9 cellular contexts compared by ENCODE assay signal in genomic region chr17:69047368-69048263, GRCh38. TPM values are rescaled to one million over a fixed set of nuclear protein-coding genes. Genes with fewer than 3 reads are reported as not detected.
DNase-seq lines count a peak whose midpoint lies in the region; ATAC-seq and TF ChIP-seq lines count a peak whose summit lies in the region.
"Had no signal": no experiment of that assay in that cellular context is flagged by ENCODE, and none has a peak within 500 bp of the region (broad histone marks: within the 10 kb centered on the region; RNA-seq: fewer than 3 reads in every experiment).

No MANE protein-coding gene starts in this region.

- WGBS in endodermal cell (ENCODE audit: insufficient coverage in 1 of 2, insufficient read length in 1 of 2), 2 experiments = 29 to 53% methylated on average over 2 to 3 of the region's 3 CpGs
- 35 to 60% methylated on average over 1 to 2 of the region's 3 CpGs for WGBS in mesodermal cell (ENCODE audit: insufficient coverage in 2 of 2), 2 experiments

- peaks cover 8% of the 10 kb centered on the region for H3K9me3 Mint-ChIP-seq in endodermal cell
- H3K9me3 Mint-ChIP-seq in activated naive CD8-positive, alpha-beta T cell treated with anti-CD3 and anti-CD28 coated beads for 36 hours = peaks cover 1% of the 10 kb centered on the region
- no peaks in the 10 kb centered on the region for H3K9me3 Mint-ChIP-seq in activated naive CD4-positive, alpha-beta T cell treated with anti-CD3 and anti-CD28 coated beads, Interleukin-2, amount 10 ng/mL, durations not matched to agents 7 days and 5 days

- H3K4me3 Mint-ChIP-seq in endodermal cell = no peak overlapping the region
- H3K4me3 Mint-ChIP-seq in activated naive CD8-positive, alpha-beta T cell treated with anti-CD3 and anti-CD28 coated beads for 36 hours = no peak overlapping the region
- no peak overlapping the region for H3K4me3 Mint-ChIP-seq in activated naive CD4-positive, alpha-beta T cell treated with anti-CD3 and anti-CD28 coated beads, Interleukin-2, amount 10 ng/mL, durations not matched to agents 7 days and 5 days

- H3K36me3 ChIP-seq in endodermal cell (ENCODE audit: control insufficient read depth, insufficient read depth, low read length) (no peaks in the 10 kb centered on the region), mesodermal cell (ENCODE audit: control insufficient read depth, insufficient read depth, low read length) (no peaks in the 10 kb centered on the region)

- peak overlapping the region; percentile 88 for H3K27ac Mint-ChIP-seq in endodermal cell
- no peak overlapping the region for H3K27ac Mint-ChIP-seq in activated naive CD8-positive, alpha-beta T cell treated with anti-CD3 and anti-CD28 coated beads for 36 hours
- H3K27ac Mint-ChIP-seq in activated naive CD4-positive, alpha-beta T cell treated with anti-CD3 and anti-CD28 coated beads, Interleukin-2, amount 10 ng/mL, durations not matched to agents 7 days and 5 days = no peak overlapping the region

- peaks cover 15% of the 10 kb centered on the region for H3K4me1 Mint-ChIP-seq in endodermal cell
- H3K4me1 Mint-ChIP-seq in activated naive CD8-positive, alpha-beta T cell treated with anti-CD3 and anti-CD28 coated beads for 36 hours = peaks cover 14% of the 10 kb centered on the region
- peaks cover 25% of the 10 kb centered on the region for H3K4me1 Mint-ChIP-seq in activated naive CD4-positive, alpha-beta T cell treated with anti-CD3 and anti-CD28 coated beads, Interleukin-2, amount 10 ng/mL, durations not matched to agents 7 days and 5 days

- H3K4me1 ChIP-seq in endodermal cell (ENCODE audit: control insufficient read depth, insufficient read depth, low read length) (peaks cover 10% of the 10 kb centered on the region), mesodermal cell (ENCODE audit: control insufficient read depth, insufficient read depth, low read length, poor library complexity, severe bottlenecking) (peaks cover 10% of the 10 kb centered on the region)

- H3K4me3 ChIP-seq in endodermal cell (ENCODE audit: low read length) (peak overlapping the region; percentile 38), mesodermal cell (ENCODE audit: extremely low read depth, insufficient read depth, low read length, poor library complexity, severe bottlenecking) (no peak overlapping the region)

- DNase-seq in AG08395 (ENCODE audit: low spot score) (peak; percentile 36), MV-4-11 (lab: John Stamatoyannopoulos, UW) (peak; percentile 96), endodermal cell (peak; percentile 80), KG1 (lab: John Stamatoyannopoulos, UW) (no peak)
- no peak for DNase-seq in activated naive CD8-positive, alpha-beta T cell treated with anti-CD3 and anti-CD28 coated beads for 36 hours
- DNase-seq in activated naive CD4-positive, alpha-beta T cell treated with anti-CD3 and anti-CD28 coated beads, Interleukin-2, amount 10 ng/mL, durations not matched to agents 7 days and 5 days = no peak
- DNase-seq: substantia nigra had no signal

- H3K27me3 ChIP-seq in endodermal cell (ENCODE audit: control insufficient read depth, insufficient read depth, low read length, poor library complexity, severe bottlenecking) = no peaks in the 10 kb centered on the region

- no peaks in the 10 kb centered on the region for H3K36me3 Mint-ChIP-seq in endodermal cell (ENCODE audit: low read depth)
- H3K36me3 Mint-ChIP-seq in activated naive CD8-positive, alpha-beta T cell treated with anti-CD3 and anti-CD28 coated beads for 36 hours = no peaks in the 10 kb centered on the region
- H3K36me3 Mint-ChIP-seq in activated naive CD4-positive, alpha-beta T cell treated with anti-CD3 and anti-CD28 coated beads, Interleukin-2, amount 10 ng/mL, durations not matched to agents 7 days and 5 days = no peaks in the 10 kb centered on the region

- no peaks in the 10 kb centered on the region for H3K27me3 Mint-ChIP-seq in endodermal cell (ENCODE audit: insufficient read depth)
- peaks cover 3% of the 10 kb centered on the region for H3K27me3 Mint-ChIP-seq in activated naive CD8-positive, alpha-beta T cell treated with anti-CD3 and anti-CD28 coated beads for 36 hours
- H3K27me3 Mint-ChIP-seq in activated naive CD4-positive, alpha-beta T cell treated with anti-CD3 and anti-CD28 coated beads, Interleukin-2, amount 10 ng/mL, durations not matched to agents 7 days and 5 days = no peaks in the 10 kb centered on the region

- no peak for TF ChIP-seq CTCF in endodermal cell (conservative IDR thresholded peaks at IDR 0.05)

- CTCF ChIA-PET in activated naive CD4-positive, alpha-beta T cell treated with anti-CD3 and anti-CD28 coated beads, Interleukin-2, amount 10 ng/mL, durations not matched to agents 7 days and 5 days (lab: Charles Lee) = no interaction called here

- H3K9ac ChIP-seq in endodermal cell (ENCODE audit: extremely low read depth, low read length, poor library complexity, severe bottlenecking) = no peak overlapping the region

- H3K9me3 ChIP-seq in endodermal cell (ENCODE audit: control insufficient read depth, low read length) (no peaks in the 10 kb centered on the region), mesodermal cell (ENCODE audit: control insufficient read depth, low read length) (no peaks in the 10 kb centered on the region)

- ATAC-seq in HG02938 (IDR thresholded peaks at IDR 0.05; ENCODE audit: unreplicated experiment) = no peak

- H3K27ac ChIP-seq in endodermal cell (ENCODE audit: low read depth, low read length) = peak overlapping the region; percentile 40
- H3K27ac ChIP-seq in mesodermal cell (ENCODE audit: low read depth, low read length, severe bottlenecking) = peak overlapping the region; percentile 96

RNA-seq across cellular contexts. Expression of gene ABCA9, which starts 13.1 kb away (rescaled TPM):
- not detected for total RNA-seq in endodermal cell
- 0.07 TPM for polyA plus RNA-seq in endodermal cell (2013, experiment 1 of 2)
- polyA plus RNA-seq in endodermal cell (2013, experiment 2 of 2) = 0.33 TPM
- 0.63 TPM for polyA plus RNA-seq in mesodermal cell (2013, experiment 1 of 2)
- 0.91 TPM for polyA plus RNA-seq in mesodermal cell (2013, experiment 2 of 2)
- not detected for total RNA-seq in activated naive CD8-positive, alpha-beta T cell treated with anti-CD3 and anti-CD28 coated beads for 36 hours

Comparison
In these comparisons a context has a peak if more than half of its experiments do, and no peak if none do; other contexts are left out.
1. DNase-seq: peak in AG08395 (single experiment), MV-4-11 (single experiment) and endodermal cell (single experiment); none in KG1 (single experiment), activated naive CD8-positive, alpha-beta T cell treated with anti-CD3 and anti-CD28 coated beads for 36 hours (single experiment) and activated naive CD4-positive, alpha-beta T cell treated with anti-CD3 and anti-CD28 coated beads, Interleukin-2, amount 10 ng/mL, durations not matched to agents 7 days and 5 days (single experiment).